Comparison of ENCODE assay signal across 14 cellular contexts in genomic region chr6:22613695-22614094, GRCh38. TPM values are rescaled to one million over a fixed set of nuclear protein-coding genes. Genes with fewer than 3 reads are reported as not detected.
DNase-seq lines count a peak whose midpoint lies in the region; ATAC-seq and TF ChIP-seq lines count a peak whose summit lies in the region.
"Had no signal": no experiment of that assay in that cellular context is flagged by ENCODE, and none has a peak within 500 bp of the region (broad histone marks: within the 10 kb centered on the region; RNA-seq: fewer than 3 reads in every experiment).

No MANE protein-coding gene starts in this region.

- peaks cover 9% of the 10 kb centered on the region; the same call in 2 of the 3 replicates for H3K4me1 Mint-ChIP-seq in GM23338
- no peaks in the 10 kb centered on the region for H3K4me1 Mint-ChIP-seq in immature natural killer cell
- H3K4me1 Mint-ChIP-seq in activated naive CD4-positive, alpha-beta T cell treated with anti-CD3 and anti-CD28 coated beads, Interleukin-2, amount 10 ng/mL, durations not matched to agents 7 days and 5 days = no peaks in the 10 kb centered on the region
- H3K4me1 Mint-ChIP-seq: activated naive CD8-positive, alpha-beta T cell treated with anti-CD3 and anti-CD28 coated beads, Interleukin-2, amount 10 ng/mL, durations not matched to agents 7 days and 5 days had no signal

- no peaks in the 10 kb centered on the region for H4K20me1 ChIP-seq in GM23338 (replicated peaks; ENCODE audit: insufficient read depth)

- TF ChIP-seq CTCF in GM23338 (conservative IDR thresholded peaks at IDR 0.05; ENCODE audit: low read depth in 2 of 2) = no peak

- intact Hi-C loops in sciatic nerve (cut with DNase I) = no loop called here

- no peaks in the 10 kb centered on the region for H3K36me3 ChIP-seq in GM23338 (ENCODE audit: insufficient read depth)

- DNase-seq in GM23338 (ENCODE audit: low spot score) (no peak), amniotic stem cell (lab: John Stamatoyannopoulos, UW) (peak; percentile 61), foreskin melanocyte (peak; percentile 96), sciatic nerve (ENCODE audit: low spot score) (no peak), immature natural killer cell (no peak)
- no peak for DNase-seq in stimulated activated CD4-positive, alpha-beta T cell treated with anti-CD3 and anti-CD28 coated beads, Interleukin-4, amount 100 ng/mL, for 4 hours
- no peak for DNase-seq in activated naive CD4-positive, alpha-beta T cell treated with anti-CD3 and anti-CD28 coated beads, Interleukin-2, amount 10 ng/mL, durations not matched to agents 7 days and 5 days
- DNase-seq: activated CD8-positive, alpha-beta T cell treated with anti-CD3 and anti-CD28 coated beads, Interleukin-2, amount 10 ng/mL, durations not matched to agents 7 days and 5 days; activated naive CD8-positive, alpha-beta T cell treated with anti-CD3 and anti-CD28 coated beads, Interleukin-2, amount 10 ng/mL, durations not matched to agents 7 days and 5 days; NCI-H1105; small intestine had no signal

- no peak overlapping the region for H2AFZ ChIP-seq in GM23338

- no peaks in the 10 kb centered on the region for H3F3A ChIP-seq in GM23338 (replicated peaks; ENCODE audit: low read depth)

- peaks cover 7% of the 10 kb centered on the region; the same call in 1 of the 2 replicates for H3K4me1 ChIP-seq in GM23338 (ENCODE audit: insufficient read depth)

- H3K9me3 Mint-ChIP-seq in GM23338 (peaks cover 8% of the 10 kb centered on the region; the same call in 2 of the 3 replicates), immature natural killer cell (peaks cover 3 to 28% (median 7%) of the 10 kb centered on the region in 6 donors)
- peaks cover 2% of the 10 kb centered on the region for H3K9me3 Mint-ChIP-seq in activated naive CD4-positive, alpha-beta T cell treated with anti-CD3 and anti-CD28 coated beads, Interleukin-2, amount 10 ng/mL, durations not matched to agents 7 days and 5 days
- H3K9me3 Mint-ChIP-seq: activated naive CD8-positive, alpha-beta T cell treated with anti-CD3 and anti-CD28 coated beads, Interleukin-2, amount 10 ng/mL, durations not matched to agents 7 days and 5 days had no signal

- H3K27ac ChIP-seq in GM23338 (ENCODE audit: low read depth) = no peak overlapping the region

- H3K27me3 Mint-ChIP-seq in GM23338 (ENCODE audit: insufficient read depth, low read depth, poor library complexity) = no peaks in the 10 kb centered on the region
- H3K27me3 Mint-ChIP-seq in immature natural killer cell (ENCODE audit: low read depth in 3 of 3) = no peaks in the 10 kb centered on the region
- H3K27me3 Mint-ChIP-seq in activated naive CD4-positive, alpha-beta T cell treated with anti-CD3 and anti-CD28 coated beads, Interleukin-2, amount 10 ng/mL, durations not matched to agents 7 days and 5 days = no peaks in the 10 kb centered on the region
- H3K27me3 Mint-ChIP-seq: activated naive CD8-positive, alpha-beta T cell treated with anti-CD3 and anti-CD28 coated beads, Interleukin-2, amount 10 ng/mL, durations not matched to agents 7 days and 5 days had no signal

- H3K4me3 Mint-ChIP-seq in GM23338 (no peak overlapping the region), immature natural killer cell (no peak overlapping the region)
- H3K4me3 Mint-ChIP-seq in activated naive CD4-positive, alpha-beta T cell treated with anti-CD3 and anti-CD28 coated beads, Interleukin-2, amount 10 ng/mL, durations not matched to agents 7 days and 5 days = no peak overlapping the region
- H3K4me3 Mint-ChIP-seq: activated CD8-positive, alpha-beta T cell treated with anti-CD3 and anti-CD28 coated beads, Interleukin-2, amount 10 ng/mL, durations not matched to agents 7 days and 5 days; activated naive CD8-positive, alpha-beta T cell treated with anti-CD3 and anti-CD28 coated beads, Interleukin-2, amount 10 ng/mL, durations not matched to agents 7 days and 5 days had no signal

- no peaks in the 10 kb centered on the region for H3K9me2 ChIP-seq in GM23338 (ENCODE audit: insufficient read depth)

- no peak overlapping the region for H3K4me2 ChIP-seq in GM23338

- H3K27me3 ChIP-seq in GM23338 (ENCODE audit: insufficient read depth) = no peaks in the 10 kb centered on the region

- no peak for ATAC-seq in GM23338
- peak; percentile 39 for ATAC-seq in sciatic nerve
- ATAC-seq in HG03175 (IDR thresholded peaks at IDR 0.05; ENCODE audit: unreplicated experiment) = no peak
- ATAC-seq: activated CD8-positive, alpha-beta T cell treated with anti-CD3 and anti-CD28 coated beads, Interleukin-2, amount 10 ng/mL, durations not matched to agents 7 days and 5 days; esophagus mucosa had no signal

- CTCF ChIA-PET in activated naive CD4-positive, alpha-beta T cell treated with anti-CD3 and anti-CD28 coated beads, Interleukin-2, amount 10 ng/mL, durations not matched to agents 7 days and 5 days (lab: Charles Lee) = no interaction called here

- no peak overlapping the region for H3K4me3 ChIP-seq in GM23338

- no peaks in the 10 kb centered on the region for H3K79me2 ChIP-seq in GM23338 (replicated peaks; ENCODE audit: insufficient read depth)

- peaks cover 8% of the 10 kb centered on the region; the same call in 1 of the 3 replicates for H3K36me3 Mint-ChIP-seq in GM23338 (ENCODE audit: low read depth)
- no peaks in the 10 kb centered on the region for H3K36me3 Mint-ChIP-seq in immature natural killer cell
- H3K36me3 Mint-ChIP-seq in activated naive CD4-positive, alpha-beta T cell treated with anti-CD3 and anti-CD28 coated beads, Interleukin-2, amount 10 ng/mL, durations not matched to agents 7 days and 5 days = no peaks in the 10 kb centered on the region
- H3K36me3 Mint-ChIP-seq: activated naive CD8-positive, alpha-beta T cell treated with anti-CD3 and anti-CD28 coated beads, Interleukin-2, amount 10 ng/mL, durations not matched to agents 7 days and 5 days had no signal

- H3K27ac Mint-ChIP-seq in GM23338 (peak overlapping the region; percentile 75; the same call in 1 of the 2 replicates), immature natural killer cell (no peak overlapping the region)
- H3K27ac Mint-ChIP-seq in activated naive CD4-positive, alpha-beta T cell treated with anti-CD3 and anti-CD28 coated beads, Interleukin-2, amount 10 ng/mL, durations not matched to agents 7 days and 5 days = no peak overlapping the region
- H3K27ac Mint-ChIP-seq: activated CD8-positive, alpha-beta T cell treated with anti-CD3 and anti-CD28 coated beads, Interleukin-2, amount 10 ng/mL, durations not matched to agents 7 days and 5 days; activated naive CD8-positive, alpha-beta T cell treated with anti-CD3 and anti-CD28 coated beads, Interleukin-2, amount 10 ng/mL, durations not matched to agents 7 days and 5 days had no signal

TF ChIP-seq in GM23338, 12 proteins besides CTCF, POLR2A, EP300 and RAD21 (continues in another document):
- TF ChIP-seq EZH2 (IDR thresholded peaks at IDR 0.05; ENCODE audit: low read depth, unreplicated experiment) = no peak
- TF ChIP-seq REST (IDR thresholded peaks at IDR 0.05; ENCODE audit: unreplicated experiment) = no peak
- no peak for TF ChIP-seq CREB1 (CRISPR knock-in tag; IDR thresholded peaks at IDR 0.05; ENCODE audit: low read depth)
- TF ChIP-seq JUNB (IDR thresholded peaks at IDR 0.05; ENCODE audit: unreplicated experiment) = no peak
- no peak for TF ChIP-seq ETS1 (IDR thresholded peaks at IDR 0.05)
- no peak for TF ChIP-seq STAT1 (IDR thresholded peaks at IDR 0.05; ENCODE audit: unreplicated experiment)
- TF ChIP-seq EZH2phosphoT487 (IDR thresholded peaks at IDR 0.05; ENCODE audit: unreplicated experiment) = no peak

RNA-seq across cellular contexts. Expression of gene HDGFL1, which starts 44.3 kb away (rescaled TPM):
- total RNA-seq in GM23338 (2014; rRNA removed; shearing (Covaris generic)) = not detected in 2 replicates
- not detected in 2 replicates for polyA plus RNA-seq in GM23338 (2016; fragmentation: Nextera tagmentation; extraction: Ambion mirVana)
- total RNA-seq in sciatic nerve = not detected
- polyA plus RNA-seq in immature natural killer cell = not detected
- total RNA-seq: activated CD8-positive, alpha-beta T cell treated with anti-CD3 and anti-CD28 coated beads, Interleukin-2, amount 10 ng/mL, durations not matched to agents 7 days and 5 days; activated naive CD8-positive, alpha-beta T cell treated with anti-CD3 and anti-CD28 coated beads, Interleukin-2, amount 10 ng/mL, durations not matched to agents 7 days and 5 days; esophagus mucosa; lower leg skin had no signal
- polyA plus RNA-seq: small intestine had no signal

Comparison
In these comparisons a context has a peak if more than half of its experiments do, and no peak if none do; other contexts are left out.
1. DNase-seq: peak in amniotic stem cell (single experiment) and foreskin melanocyte (single experiment); none in GM23338 (single experiment), sciatic nerve (single experiment), stimulated activated CD4-positive, alpha-beta T cell treated with anti-CD3 and anti-CD28 coated beads, Interleukin-4, amount 100 ng/mL, for 4 hours (0 of 2), immature natural killer cell (0 of 3) and activated naive CD4-positive, alpha-beta T cell treated with anti-CD3 and anti-CD28 coated beads, Interleukin-2, amount 10 ng/mL, durations not matched to agents 7 days and 5 days (single experiment).